In the genomic region with DNA sequence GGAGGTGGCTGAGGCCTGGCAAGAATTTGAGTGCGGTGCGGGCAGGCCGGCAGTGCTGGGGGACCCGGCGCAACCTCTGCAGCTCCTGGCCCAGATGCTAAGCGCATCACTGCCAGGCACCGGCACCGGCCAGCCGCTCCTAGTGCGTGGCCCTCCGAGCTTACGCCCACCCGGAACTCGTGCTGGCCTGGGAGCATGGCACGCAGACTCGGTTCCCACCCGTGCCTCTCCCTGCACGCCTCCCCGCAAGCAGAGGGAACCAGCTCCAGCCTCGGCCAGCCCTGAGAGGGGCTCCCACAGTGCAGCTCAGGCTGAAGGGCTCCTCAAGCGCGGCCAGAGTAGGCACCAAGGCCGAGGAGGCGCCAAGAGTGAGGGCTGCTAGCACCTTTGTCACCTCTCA, we compare ENCODE assay signal across 26 cellular contexts.
"Had no signal": no experiment of that assay in that cellular context is flagged by ENCODE, and none has a peak within 500 bp of the region (broad histone marks: within the 10 kb centered on the region; RNA-seq: fewer than 3 reads in every experiment).

No MANE protein-coding gene starts in this region.

- H3K27ac ChIP-seq: left ventricle myocardium inferior, pancreas, prostate gland, spleen, tibial nerve, upper lobe of left lung, vagina had no signal

- H3K27me3 Mint-ChIP-seq: stimulated activated naive B cell treated with anti-CD40 and anti-IgM and Interleukin-4, amounts not matched to agents 10 μg/mL and 1 μg/mL and 100 μg/mL, for 72 hours; stimulated activated naive CD8-positive, alpha-beta T cell treated with anti-CD3 and anti-CD28 coated beads, Interleukin-15, Interleukin-2, amounts not matched to agents 100 ng/mL and 50 ng/mL, for 24 hours had no signal

- H3K9me3 ChIP-seq: mucosa of descending colon, pancreas, prostate gland, sigmoid colon, upper lobe of left lung, vagina had no signal

- DNase-seq: hippocampal formation; immature natural killer cell; left ventricle myocardium inferior; mesendoderm; midbrain; mucosa of descending colon; naive thymus-derived CD4-positive, alpha-beta T cell; nucleus accumbens; retina; right cardiac atrium; sigmoid colon; small intestine; spleen; stimulated activated CD4-positive, alpha-beta T cell treated with anti-CD3 and anti-CD28 coated beads, Interleukin-2, amount 100 ng/mL, for 48 hours; stimulated activated CD4-positive, alpha-beta T cell treated with anti-CD3 and anti-CD28 coated beads, Interleukin-4, amount 100 ng/mL, for 4 hours; stimulated activated CD8-positive, alpha-beta memory T cell treated with anti-CD3 and anti-CD28 coated beads, Interleukin-4, amount 100 ng/mL, for 48 hours; stimulated activated naive B cell treated with anti-CD40 and anti-IgM and Interleukin-4, amounts not matched to agents 10 μg/mL and 1 μg/mL and 100 μg/mL, for 72 hours; substantia nigra had no signal

- H3K9me3 Mint-ChIP-seq: immature natural killer cell; natural killer cell treated with Interleukin-12 subunit alpha and Interleukin-12 subunit beta and Interleukin-15 and Interleukin-18, amount 100 ng/mL, for 72 hours; stimulated activated naive CD8-positive, alpha-beta T cell treated with anti-CD3 and anti-CD28 coated beads, Interleukin-15, Interleukin-2, amounts not matched to agents 100 ng/mL and 50 ng/mL, for 24 hours had no signal

- H3K4me1 Mint-ChIP-seq: immature natural killer cell; naive thymus-derived CD4-positive, alpha-beta T cell; stimulated activated naive B cell treated with anti-CD40 and anti-IgM and Interleukin-4, amounts not matched to agents 10 μg/mL and 1 μg/mL and 100 μg/mL, for 72 hours had no signal

- ATAC-seq: mucosa of descending colon; naive thymus-derived CD4-positive, alpha-beta T cell; natural killer cell treated with Interleukin-12 subunit alpha and Interleukin-12 subunit beta and Interleukin-15 and Interleukin-18, amount 100 ng/mL, for 72 hours; pancreas; right cardiac atrium; stimulated activated naive B cell treated with anti-CD40 and anti-IgM and Interleukin-4, amounts not matched to agents 10 μg/mL and 1 μg/mL and 100 μg/mL, for 72 hours had no signal

- H3K36me3 ChIP-seq: left ventricle myocardium inferior, pancreas, prostate gland, sigmoid colon, spleen, tibial nerve, upper lobe of left lung, vagina had no signal

- H3K4me3 Mint-ChIP-seq: immature natural killer cell; naive thymus-derived CD4-positive, alpha-beta T cell; natural killer cell treated with Interleukin-12 subunit alpha and Interleukin-12 subunit beta and Interleukin-15 and Interleukin-18, amount 100 ng/mL, for 72 hours; stimulated activated naive B cell treated with anti-CD40 and anti-IgM and Interleukin-4, amounts not matched to agents 10 μg/mL and 1 μg/mL and 100 μg/mL, for 72 hours; stimulated activated naive CD8-positive, alpha-beta T cell treated with anti-CD3 and anti-CD28 coated beads, Interleukin-15, Interleukin-2, amounts not matched to agents 100 ng/mL and 50 ng/mL, for 24 hours had no signal

- H3K27me3 ChIP-seq: pancreas, sigmoid colon, spleen, tibial nerve, upper lobe of left lung, vagina had no signal

- H3K4me3 ChIP-seq: left ventricle myocardium inferior, lung, mucosa of descending colon, pancreas, prostate gland, sigmoid colon, spleen, tibial nerve, upper lobe of left lung, vagina had no signal

- H3K27ac Mint-ChIP-seq: immature natural killer cell; naive thymus-derived CD4-positive, alpha-beta T cell; natural killer cell treated with Interleukin-12 subunit alpha and Interleukin-12 subunit beta and Interleukin-15 and Interleukin-18, amount 100 ng/mL, for 72 hours; stimulated activated naive B cell treated with anti-CD40 and anti-IgM and Interleukin-4, amounts not matched to agents 10 μg/mL and 1 μg/mL and 100 μg/mL, for 72 hours; stimulated activated naive CD8-positive, alpha-beta T cell treated with anti-CD3 and anti-CD28 coated beads, Interleukin-15, Interleukin-2, amounts not matched to agents 100 ng/mL and 50 ng/mL, for 24 hours had no signal

- H3K36me3 Mint-ChIP-seq: immature natural killer cell; naive thymus-derived CD4-positive, alpha-beta T cell; natural killer cell treated with Interleukin-12 subunit alpha and Interleukin-12 subunit beta and Interleukin-15 and Interleukin-18, amount 100 ng/mL, for 72 hours; stimulated activated naive B cell treated with anti-CD40 and anti-IgM and Interleukin-4, amounts not matched to agents 10 μg/mL and 1 μg/mL and 100 μg/mL, for 72 hours had no signal

- H3K4me1 ChIP-seq: left ventricle myocardium inferior, pancreas, prostate gland, sigmoid colon, spleen, tibial nerve, upper lobe of left lung, vagina had no signal
